30 cellular contexts compared by ENCODE assay signal in genomic region chr7:77863860-77864259, GRCh38.
"Had no signal": no experiment of that assay in that cellular context is flagged by ENCODE, and none has a peak within 500 bp of the region (broad histone marks: within the 10 kb centered on the region; RNA-seq: fewer than 3 reads in every experiment).

No MANE protein-coding gene starts in this region.

- H3K9ac ChIP-seq: SK-N-SH had no signal

- H3K4me3 ChIP-seq: MG63, Peyer's patch, SJSA1 had no signal

- H3K4me3 Mint-ChIP-seq: activated CD4-positive, alpha-beta T cell treated with anti-CD3 and anti-CD28 coated beads, Interleukin-2, amount 10 ng/mL, durations not matched to agents 7 days and 5 days; activated CD8-positive, alpha-beta T cell treated with anti-CD3 and anti-CD28 coated beads, Interleukin-2, amount 10 ng/mL, durations not matched to agents 7 days and 5 days; activated naive CD8-positive, alpha-beta T cell treated with anti-CD3 and anti-CD28 coated beads for 36 hours; activated T-cell treated with anti-CD3 and anti-CD28 coated beads, Interleukin-2, amount 50 U/mL, for 4 hours; T-cell had no signal

- DNase-seq: activated CD4-positive, alpha-beta T cell treated with anti-CD3 and anti-CD28 coated beads, Interleukin-2, amount 10 ng/mL, durations not matched to agents 7 days and 5 days; activated CD4-positive, alpha-beta T cell treated with anti-CD3 and anti-CD28 coated beads, Interleukin-2, amount 50 U/mL, for 48 hours; activated CD8-positive, alpha-beta T cell treated with anti-CD3 and anti-CD28 coated beads, Interleukin-2, amount 10 ng/mL, durations not matched to agents 7 days and 5 days; activated effector memory CD4-positive, alpha-beta T cell treated with anti-CD3 and anti-CD28 coated beads, Interleukin-2, amount 50 U/mL, for 16 hours; activated naive CD4-positive, alpha-beta T cell; activated naive CD4-positive, alpha-beta T cell treated with anti-CD3 and anti-CD28 coated beads, Interleukin-2, amount 50 U/mL, for 16 hours; activated naive CD8-positive, alpha-beta T cell treated with anti-CD3 and anti-CD28 coated beads for 36 hours; activated T-cell treated with anti-CD3 and anti-CD28 coated beads, Interleukin-2, amount 50 U/mL, for 4 hours; amniotic stem cell; aorta; brain microvascular endothelial cell; central memory CD4-positive, alpha-beta T cell; MG63; NCI-H1048; NCI-H1436 treated with DMSO at 0.1 percent for 48 hours; NCI-H1694 treated with DMSO at 0.1 percent for 48 hours; NCI-H2029; NCI-H345; NCI-H524 treated with DMSO at 0.1 percent for 48 hours; NCI-H748 treated with DMSO at 0.1 percent for 48 hours; NK-92 treated with Interleukin-12 subunit alpha and Interleukin-12 subunit beta, amount 100 ng/mL, for 24 hours; PC-3; Peyer's patch; RPMI8226; SHP77 treated with DMSO at 0.1 percent for 48 hours; SK-N-SH; T-cell; T-helper 2 cell; T-helper 9 cell had no signal

- H3K27me3 Mint-ChIP-seq: activated CD4-positive, alpha-beta T cell treated with anti-CD3 and anti-CD28 coated beads, Interleukin-2, amount 10 ng/mL, durations not matched to agents 7 days and 5 days; activated naive CD8-positive, alpha-beta T cell treated with anti-CD3 and anti-CD28 coated beads for 36 hours; T-cell had no signal

- H3K36me3 ChIP-seq: brain microvascular endothelial cell, MG63, Peyer's patch, SJSA1 had no signal

- H3K4me2 ChIP-seq: SK-N-SH had no signal

- H3K27ac Mint-ChIP-seq: activated CD4-positive, alpha-beta T cell treated with anti-CD3 and anti-CD28 coated beads, Interleukin-2, amount 10 ng/mL, durations not matched to agents 7 days and 5 days; activated CD8-positive, alpha-beta T cell treated with anti-CD3 and anti-CD28 coated beads, Interleukin-2, amount 10 ng/mL, durations not matched to agents 7 days and 5 days; activated naive CD8-positive, alpha-beta T cell treated with anti-CD3 and anti-CD28 coated beads for 36 hours; T-cell had no signal

- H3K9me3 ChIP-seq: MG63, Peyer's patch, SJSA1, SK-N-SH had no signal

- H3K27ac ChIP-seq: brain microvascular endothelial cell, Peyer's patch, SJSA1 had no signal

- H3K9me3 Mint-ChIP-seq: activated CD4-positive, alpha-beta T cell treated with anti-CD3 and anti-CD28 coated beads, Interleukin-2, amount 10 ng/mL, durations not matched to agents 7 days and 5 days; activated naive CD8-positive, alpha-beta T cell treated with anti-CD3 and anti-CD28 coated beads for 36 hours; activated T-cell treated with anti-CD3 and anti-CD28 coated beads, Interleukin-2, amount 50 U/mL, for 4 hours; T-cell had no signal

- ATAC-seq: activated CD8-positive, alpha-beta T cell treated with anti-CD3 and anti-CD28 coated beads, Interleukin-2, amount 10 ng/mL, durations not matched to agents 7 days and 5 days; activated T-cell treated with anti-CD3 and anti-CD28 coated beads, Interleukin-2, amount 50 U/mL, for 4 hours; PC-3; T-cell had no signal

- H3K27me3 ChIP-seq: brain microvascular endothelial cell, MG63, Peyer's patch, SJSA1 had no signal
